Comparison of ENCODE assay signal across 8 cellular contexts in the genomic region with DNA sequence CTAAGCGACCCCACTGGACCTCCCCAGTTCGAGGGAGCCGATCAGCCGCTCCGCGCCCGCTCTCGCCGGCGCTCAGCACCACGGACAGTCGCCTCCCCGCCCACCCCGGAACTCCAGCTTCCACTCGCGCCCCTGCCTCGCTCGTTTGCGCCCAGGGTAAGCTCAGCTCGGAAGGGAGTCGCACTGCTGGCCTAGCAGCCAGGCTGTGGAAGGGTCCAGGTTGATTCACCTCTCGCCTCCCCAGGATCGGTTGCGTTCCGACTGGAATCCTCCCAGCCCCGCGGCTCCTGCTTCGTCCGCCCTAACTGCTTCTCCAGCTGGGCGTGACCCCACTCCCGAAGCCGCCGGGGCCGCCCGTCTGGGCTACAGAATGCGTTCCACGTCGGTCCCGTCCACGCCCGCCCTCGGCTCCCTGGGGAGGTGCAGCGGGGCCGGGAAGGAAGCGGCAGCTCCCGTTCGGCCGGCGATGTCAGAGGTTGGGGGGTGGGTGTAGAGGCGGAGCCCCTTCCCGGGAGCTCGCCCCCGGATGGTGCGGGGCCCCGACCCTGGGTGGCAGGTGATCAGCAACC.
DNase-seq lines count a peak whose midpoint lies in the region; TF ChIP-seq lines count a peak whose summit lies in the region.

No MANE protein-coding gene starts in this region.

- peaks cover 39% of the 10 kb centered on the region for H3K27me3 ChIP-seq in NT2/D1 (ENCODE audit: insufficient read depth, insufficient read length)
- H3K27me3 ChIP-seq in iPS-15b (ENCODE audit: control insufficient read depth, insufficient read depth, low read length), result peaks cover 38% of the 10 kb centered on the region

- H3K4me3 ChIP-seq in AG04449 (ENCODE audit: low read depth, low read length) (peak overlapping the region; percentile 62), NT2/D1 (ENCODE audit: insufficient read length, low read depth) (peak overlapping the region; percentile 58), iPS-15b (ENCODE audit: low read depth, low read length) (peak overlapping the region; percentile 89), skeletal muscle cell (ENCODE audit: low read depth, low read length) (peak overlapping the region; percentile 68)

- POLR2A ChIA-PET in AG04449 (lab: Yijun Ruan, JAX), result no interaction called here

- DNase-seq in AG04449 (ENCODE audit: low read depth, low spot score) (no peak), GM19238 (ENCODE audit: insufficient read length, low spot score) (peak; percentile 18), NT2/D1 (ENCODE audit: low read depth, low spot score) (no peak), astrocyte of the hippocampus (ENCODE audit: low read depth, low spot score) (peak; percentile 82), skeletal muscle cell (ENCODE audit: low read depth) (no peak), NCI-H2029 treated with DMSO at 0.1 percent for 48 hours (lab: John Stamatoyannopoulos, UW) (no peak), cerebellar cortex (ENCODE audit: low spot score) (no peak)

- H3K9me3 ChIP-seq in NT2/D1 (ENCODE audit: insufficient read depth, low read length), result no peaks in the 10 kb centered on the region
- H3K9me3 ChIP-seq in iPS-15b (ENCODE audit: control insufficient read depth, insufficient read depth, low read length), result no peaks in the 10 kb centered on the region

- CTCF ChIA-PET in AG04449 (lab: Yijun Ruan, JAX), result interaction anchor here (1.2 to 5.2 kb wide), 5 partner anchors 10 to 87 kb away, joined by 3 to 27 read pairs (median 7); no protein-coding TSS in a partner anchor

- TF ChIP-seq CTCF in AG04449 (IDR thresholded peaks at IDR 0.05; ENCODE audit: insufficient read depth, low read length, missing control alignments), result no peak

- H3K9ac ChIP-seq in NT2/D1 (ENCODE audit: insufficient read length, low read depth), result peak overlapping the region; percentile 42
- no peak overlapping the region for H3K9ac ChIP-seq in iPS-15b (ENCODE audit: low read depth, low read length)

- peaks cover 3% of the 10 kb centered on the region for H3K4me1 ChIP-seq in NT2/D1 (ENCODE audit: insufficient read depth, insufficient read length)
- peaks cover 8% of the 10 kb centered on the region for H3K4me1 ChIP-seq in iPS-15b (ENCODE audit: control insufficient read depth, insufficient read depth, low read length)

- H3K36me3 ChIP-seq in NT2/D1 (ENCODE audit: insufficient read depth, insufficient read length, low read length), result no peaks in the 10 kb centered on the region
- H3K36me3 ChIP-seq in iPS-15b (ENCODE audit: control insufficient read depth, insufficient read depth, low read length), result no peaks in the 10 kb centered on the region

Comparison
In these comparisons a context has a peak if more than half of its experiments do, and no peak if none do; other contexts are left out.
1. DNase-seq: peak in GM19238 (single experiment) and astrocyte of the hippocampus (single experiment); none in AG04449 (single experiment), NT2/D1 (single experiment), skeletal muscle cell (single experiment), NCI-H2029 treated with DMSO at 0.1 percent for 48 hours (single experiment) and cerebellar cortex (single experiment).
2. Peak in every context shown above with its lines, with median percentiles within 50 percentile points of each other: H3K4me3 ChIP-seq.